8 cellular contexts compared by ENCODE assay signal in the genomic region with DNA sequence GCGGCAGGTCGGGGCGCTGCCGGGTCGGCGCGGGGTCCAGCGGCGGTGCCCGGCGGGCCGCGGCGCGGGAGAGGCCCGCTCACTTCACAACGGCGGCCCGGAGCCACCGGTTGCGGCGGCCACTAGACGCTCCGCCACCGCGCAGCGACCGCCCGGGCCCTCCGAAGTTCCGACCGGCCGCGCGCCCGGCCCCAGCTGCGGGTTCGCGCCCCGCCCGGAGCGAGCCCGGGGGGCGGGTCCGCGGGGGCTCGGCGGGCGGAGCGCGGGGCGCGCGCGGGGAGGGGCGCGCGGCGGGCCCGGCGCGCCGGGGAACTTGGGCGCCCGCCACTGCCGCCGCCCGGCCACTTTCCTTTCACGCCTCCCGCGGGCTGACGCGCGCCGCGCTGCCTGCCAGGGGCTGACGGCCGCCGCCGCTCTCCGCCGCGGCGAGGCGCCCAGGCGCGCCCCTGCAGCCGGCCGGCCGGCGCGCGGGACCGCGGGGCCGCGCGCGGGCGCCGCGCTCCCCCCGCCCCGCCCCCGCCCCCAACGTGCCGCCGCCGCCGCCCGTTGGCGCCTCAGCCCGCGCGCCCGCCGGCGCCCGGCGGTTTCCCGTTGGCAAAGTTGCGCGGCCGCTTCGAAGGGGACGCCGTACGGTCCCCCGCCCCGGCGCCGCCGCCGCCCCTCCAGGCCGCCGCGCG. TPM values are rescaled to one million over a fixed set of nuclear protein-coding genes. Genes with fewer than 3 reads are reported as not detected.
DNase-seq lines count a peak whose midpoint lies in the region; ATAC-seq and TF ChIP-seq lines count a peak whose summit lies in the region.

No MANE protein-coding gene starts in this region.

- intact Hi-C loops in activated CD4-positive, alpha-beta memory T cell treated with anti-CD3 and anti-CD28 coated beads for 36 hours (cut with micrococcal nuclease) = loop anchor here (2.0 to 10.0 kb wide), 3 partner anchors 148 to 510 kb away; partner anchors contain the start of genes GNL3, NT5DC2, PBRM1 and STIMATE

- H3K27ac ChIP-seq in MM.1S (ENCODE audit: low read length) = peak overlapping the region; percentile 64; the same call in 1 of the 2 replicates

- H3K36me3 ChIP-seq in MM.1S (replicated peaks; ENCODE audit: insufficient read depth, low read length) = no peaks in the 10 kb centered on the region

- H3K27me3 ChIP-seq in MM.1S (replicated peaks; ENCODE audit: insufficient read depth, low read length) = no peaks in the 10 kb centered on the region; the same call in 1 of the 2 replicates

- ATAC-seq in GM21825 (IDR thresholded peaks at IDR 0.05; ENCODE audit: unreplicated experiment) (peak; percentile 37), memory B cell (ENCODE audit: low read depth) (peak; percentile 60), HG03095 (IDR thresholded peaks at IDR 0.05; ENCODE audit: unreplicated experiment) (no peak)

- peak overlapping the region; percentile 97 for H3K27ac Mint-ChIP-seq in activated CD4-positive, alpha-beta memory T cell treated with anti-CD3 and anti-CD28 coated beads for 36 hours
- peak overlapping the region; percentile 93 for H3K27ac Mint-ChIP-seq in memory B cell

- peak overlapping the region; percentile 86; the same call in 1 of the 2 replicates for H2AFZ ChIP-seq in MM.1S (ENCODE audit: low read length)

- H3K9me3 Mint-ChIP-seq in activated CD4-positive, alpha-beta memory T cell treated with anti-CD3 and anti-CD28 coated beads for 36 hours = no peaks in the 10 kb centered on the region
- H3K9me3 Mint-ChIP-seq in memory B cell = no peaks in the 10 kb centered on the region

- no peaks in the 10 kb centered on the region for H4K20me1 ChIP-seq in MM.1S (ENCODE audit: insufficient read depth, low read length)

- peak overlapping the region; percentile 84 for H3K9ac ChIP-seq in MM.1S (ENCODE audit: low read length)

- peak overlapping the region; percentile 67; the same call in 1 of the 2 replicates for H3K4me2 ChIP-seq in MM.1S (ENCODE audit: low read depth, low read length)

- no peaks in the 10 kb centered on the region for H3K9me2 ChIP-seq in MM.1S (replicated peaks; ENCODE audit: insufficient read depth, low read length)

- H3K79me2 ChIP-seq in MM.1S (ENCODE audit: low read length) = peaks cover 46% of the 10 kb centered on the region

- H3K4me1 Mint-ChIP-seq in activated CD4-positive, alpha-beta memory T cell treated with anti-CD3 and anti-CD28 coated beads for 36 hours (ENCODE audit: low read depth) = peaks cover 48% of the 10 kb centered on the region
- peaks cover 35% of the 10 kb centered on the region for H3K4me1 Mint-ChIP-seq in memory B cell

- peak overlapping the region; percentile 96 for H3K4me3 Mint-ChIP-seq in activated CD4-positive, alpha-beta memory T cell treated with anti-CD3 and anti-CD28 coated beads for 36 hours
- H3K4me3 Mint-ChIP-seq in memory B cell = peak overlapping the region; percentile 96

- TF ChIP-seq CTCF in GM10248 (IDR thresholded peaks at IDR 0.05; ENCODE audit: control extremely low read depth, extremely low read depth, low read depth, missing control alignments) (peak; percentile 8), MM.1S (IDR thresholded peaks at IDR 0.05; ENCODE audit: low read length) (no peak)

- CTCF ChIA-PET in GM10248 (lab: Yijun Ruan, JAX) = interaction anchor here (0.7 to 2.5 kb wide), 9 partner anchors 8 to 75 kb away, joined by 3 to 9 read pairs (median 3); no protein-coding TSS in a partner anchor
- CTCF ChIA-PET in activated CD4-positive, alpha-beta memory T cell treated with anti-CD3 and anti-CD28 coated beads for 36 hours (lab: Charles Lee) = interaction anchor here (1.2 to 1.5 kb wide), 3 partner anchors 13 to 111 kb away, joined by 3 to 5 read pairs (median 3); no protein-coding TSS in a partner anchor

- DNase-seq in GM10248 (ENCODE audit: extremely low spot score) = peak; percentile 81
- peak; percentile 59 for DNase-seq in MM.1S
- peak; percentile 62 for DNase-seq in activated CD4-positive, alpha-beta memory T cell treated with anti-CD3 and anti-CD28 coated beads for 36 hours
- DNase-seq in effector CD8-positive, alpha-beta T cell (lab: John Stamatoyannopoulos, UW) = peak; percentile 30
- peak in 1 of 2 donors; percentile 58 for DNase-seq in memory B cell (ENCODE audit: low spot score in 2 of 2)
- DNase-seq in stimulated activated CD8-positive, alpha-beta memory T cell treated with anti-CD3 and anti-CD28 coated beads, Interleukin-15, amount 100 ng/mL, for 4 hours (ENCODE audit: low read depth in 2 of 2) = peak; percentile 9 to 34

- H3K9me3 ChIP-seq in MM.1S (replicated peaks; ENCODE audit: insufficient read depth, low read length) = no peaks in the 10 kb centered on the region

- POLR2A ChIA-PET in GM10248 (lab: Yijun Ruan, JAX) = interaction anchor here (0.6 kb wide), 1 partner anchor 758 kb away, joined by 3 read pairs; no protein-coding TSS in a partner anchor
- POLR2A ChIA-PET in activated CD4-positive, alpha-beta memory T cell treated with anti-CD3 and anti-CD28 coated beads for 36 hours (lab: Charles Lee) = interaction anchor here (0.6 to 2.9 kb wide), 7 partner anchors 9 to 360 kb away, joined by 3 to 11 read pairs (median 3); partner anchors contain the start of gene STIMATE

- peak overlapping the region; percentile 78 for H3K4me3 ChIP-seq in MM.1S (ENCODE audit: low read length)

- peaks cover 3% of the 10 kb centered on the region for H3K36me3 Mint-ChIP-seq in activated CD4-positive, alpha-beta memory T cell treated with anti-CD3 and anti-CD28 coated beads for 36 hours
- H3K36me3 Mint-ChIP-seq in memory B cell = no peaks in the 10 kb centered on the region

- H3F3A ChIP-seq in MM.1S (ENCODE audit: insufficient read depth, low read length) = peaks cover 22% of the 10 kb centered on the region

- H3K27me3 Mint-ChIP-seq in activated CD4-positive, alpha-beta memory T cell treated with anti-CD3 and anti-CD28 coated beads for 36 hours = peaks cover 2% of the 10 kb centered on the region
- no peaks in the 10 kb centered on the region for H3K27me3 Mint-ChIP-seq in memory B cell

- peaks cover 14% of the 10 kb centered on the region for H3K4me1 ChIP-seq in MM.1S (ENCODE audit: low read length)

RNA-seq across cellular contexts. Expression of gene SFMBT1, which starts 0.6 kb away (rescaled TPM):
- 10 to 100 TPM; 22.1 to 22.8 TPM for total RNA-seq in activated CD4-positive, alpha-beta memory T cell treated with anti-CD3 and anti-CD28 coated beads for 36 hours
